Comparison of ENCODE assay signal across 9 cellular contexts in genomic region chr15:92158426-92158825, GRCh38.
DNase-seq lines count a peak whose midpoint lies in the region; ATAC-seq lines count a peak whose summit lies in the region.
"Had no signal": no experiment of that assay in that cellular context is flagged by ENCODE, and none has a peak within 500 bp of the region (broad histone marks: within the 10 kb centered on the region; RNA-seq: fewer than 3 reads in every experiment).

No MANE protein-coding gene starts in this region.

- no peak overlapping the region for H3K4me3 Mint-ChIP-seq in stimulated activated memory B cell treated with anti-CD40 and anti-IgM and Interleukin-4, amounts not matched to agents 10 μg/mL and 1 μg/mL and 100 μg/mL, for 72 hours
- H3K4me3 Mint-ChIP-seq: immature natural killer cell had no signal

- H3K27me3 Mint-ChIP-seq in stimulated activated memory B cell treated with anti-CD40 and anti-IgM and Interleukin-4, amounts not matched to agents 10 μg/mL and 1 μg/mL and 100 μg/mL, for 72 hours, result no peaks in the 10 kb centered on the region

- no peaks in the 10 kb centered on the region for H3K36me3 Mint-ChIP-seq in stimulated activated memory B cell treated with anti-CD40 and anti-IgM and Interleukin-4, amounts not matched to agents 10 μg/mL and 1 μg/mL and 100 μg/mL, for 72 hours

- no peaks in the 10 kb centered on the region for H3K9me3 Mint-ChIP-seq in stimulated activated memory B cell treated with anti-CD40 and anti-IgM and Interleukin-4, amounts not matched to agents 10 μg/mL and 1 μg/mL and 100 μg/mL, for 72 hours
- H3K9me3 Mint-ChIP-seq: immature natural killer cell had no signal

- peaks cover 6% of the 10 kb centered on the region for H3K4me1 Mint-ChIP-seq in stimulated activated memory B cell treated with anti-CD40 and anti-IgM and Interleukin-4, amounts not matched to agents 10 μg/mL and 1 μg/mL and 100 μg/mL, for 72 hours

- DNase-seq in activated CD4-positive, alpha-beta T cell treated with anti-CD3 and anti-CD28 coated beads for 24 hours (ENCODE audit: low read depth in 2 of 2), result peak; percentile 6 to 23
- no peak for DNase-seq in activated CD4-positive, alpha-beta T cell treated with anti-CD3 and anti-CD28 coated beads, Interleukin-2, amount 50 U/mL, for 1 hour
- DNase-seq in RKO (ENCODE audit: low spot score), result peak; percentile 29
- DNase-seq in NCI-H1092 (lab: John Stamatoyannopoulos, UW), result no peak
- no peak for DNase-seq in NCI-H510A treated with DMSO at 0.1 percent for 48 hours (lab: John Stamatoyannopoulos, UW)
- no peak for DNase-seq in HUDEP-2 (lab: John Stamatoyannopoulos, UW; ENCODE audit: unreplicated experiment in 76 of 76)
- DNase-seq: immature natural killer cell had no signal

- H3K27ac Mint-ChIP-seq in stimulated activated memory B cell treated with anti-CD40 and anti-IgM and Interleukin-4, amounts not matched to agents 10 μg/mL and 1 μg/mL and 100 μg/mL, for 72 hours, result no peak overlapping the region
- H3K27ac Mint-ChIP-seq: immature natural killer cell had no signal

- ATAC-seq in esophagus mucosa, result peak; percentile 93
- ATAC-seq in stimulated activated memory B cell treated with anti-CD40 and anti-IgM and Interleukin-4, amounts not matched to agents 10 μg/mL and 1 μg/mL and 100 μg/mL, for 72 hours, result peak; percentile 66

Comparison
In these comparisons a context has a peak if more than half of its experiments do, and no peak if none do; other contexts are left out.
1. DNase-seq: peak in activated CD4-positive, alpha-beta T cell treated with anti-CD3 and anti-CD28 coated beads for 24 hours (2 of 2) and RKO (single experiment); none in activated CD4-positive, alpha-beta T cell treated with anti-CD3 and anti-CD28 coated beads, Interleukin-2, amount 50 U/mL, for 1 hour (single experiment), NCI-H1092 (single experiment), NCI-H510A treated with DMSO at 0.1 percent for 48 hours (single experiment) and HUDEP-2 (0 of 76).